26 cellular contexts compared by ENCODE assay signal in genomic region chr7:158120313-158120712, GRCh38.
"Had no signal": no experiment of that assay in that cellular context is flagged by ENCODE, and none has a peak within 500 bp of the region (broad histone marks: within the 10 kb centered on the region; RNA-seq: fewer than 3 reads in every experiment).

No MANE protein-coding gene starts in this region.

- H3K27ac ChIP-seq: brain microvascular endothelial cell, cardiac muscle cell had no signal

- H3K36me3 ChIP-seq: brain microvascular endothelial cell, cardiac muscle cell had no signal

- H3K4me3 ChIP-seq: cardiac muscle cell had no signal

- ATAC-seq: activated CD8-positive, alpha-beta memory T cell treated with anti-CD3 and anti-CD28 coated beads, Interleukin-2, amount 10 ng/mL, durations not matched to agents 7 days and 5 days; activated T-cell treated with anti-CD3 and anti-CD28 coated beads, Interleukin-2, amount 50 U/mL, for 4 hours; Panc1; T-helper 17 cell had no signal

- DNase-seq: activated B cell treated with CpG ODN at 0.5 μM for 24 hours; activated CD4-positive, alpha-beta T cell treated with anti-CD3 and anti-CD28 coated beads for 1 hour; activated CD4-positive, alpha-beta T cell treated with anti-CD3 and anti-CD28 coated beads, Interleukin-2, amount 10 ng/mL, durations not matched to agents 24 days and 14 days; activated CD4-positive, alpha-beta T cell treated with anti-CD3 and anti-CD28 coated beads, Interleukin-2, amount 50 U/mL, for 48 hours; activated CD8-positive, alpha-beta memory T cell treated with anti-CD3 and anti-CD28 coated beads, Interleukin-2, amount 10 ng/mL, durations not matched to agents 7 days and 5 days; activated gamma-delta T cell treated with Interleukin-2 at 50 U/mL for 16 hours; activated naive CD4-positive, alpha-beta T cell treated with anti-CD3 and anti-CD28 coated beads, Interleukin-2, amount 10 ng/mL, durations not matched to agents 7 days and 5 days; activated naive CD8-positive, alpha-beta T cell treated with anti-CD3 and anti-CD28 coated beads for 36 hours; activated T-cell treated with anti-CD3 and anti-CD28 coated beads, Interleukin-2, amount 50 U/mL, for 4 hours; brain microvascular endothelial cell; Kasumi-1; KBM-7; NCI-H1105 treated with DMSO at 0.1 percent for 48 hours; NCI-H1436 treated with DMSO at 0.1 percent for 48 hours; NCI-H187; NCI-H2081; NCI-H510A treated with DMSO at 0.1 percent for 48 hours; NCI-H69; NK-92 treated with Interleukin-12 subunit alpha and Interleukin-12 subunit beta, amount 100 ng/mL, for 24 hours; OCI-M1; RPMI8226; SHP77 treated with DMSO at 0.1 percent for 48 hours; T-helper 17 cell; T1000 had no signal

- H3K27me3 ChIP-seq: brain microvascular endothelial cell, cardiac muscle cell had no signal
